8 cellular contexts compared by ENCODE assay signal in the genomic region with DNA sequence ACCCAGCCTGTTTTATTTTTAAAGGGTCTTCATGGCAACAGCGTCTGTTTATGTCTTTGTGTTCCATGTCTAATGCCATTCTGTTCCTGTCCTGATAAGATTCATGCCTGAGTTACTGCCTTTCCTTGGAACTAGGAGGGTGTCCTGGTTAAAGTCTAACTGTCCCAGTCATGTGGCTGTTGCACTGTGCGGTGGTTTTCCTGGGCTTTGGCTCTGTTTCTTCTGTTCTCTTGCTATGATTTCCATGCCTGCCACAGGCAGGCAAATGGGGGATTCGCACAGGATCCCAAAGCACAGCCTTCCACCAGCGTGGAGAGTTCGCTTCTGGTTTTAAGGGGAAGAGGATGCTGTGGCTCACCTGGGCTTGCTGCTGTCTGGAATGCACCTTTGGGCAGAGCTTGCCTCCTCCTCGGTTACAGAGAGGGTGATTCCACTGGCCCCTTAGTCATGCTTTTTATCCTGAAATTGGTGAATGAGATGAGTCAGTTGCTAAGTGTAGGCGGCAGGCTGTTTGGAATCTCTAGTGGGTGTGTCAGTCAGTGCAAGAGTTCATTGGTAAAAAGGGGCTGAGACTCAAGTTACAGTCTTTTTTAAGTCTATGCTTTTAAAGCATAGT.
DNase-seq lines count a peak whose midpoint lies in the region; ATAC-seq and TF ChIP-seq lines count a peak whose summit lies in the region.

No MANE protein-coding gene starts in this region.

- H3K4me1 ChIP-seq in PC-9 (replicated peaks; ENCODE audit: insufficient read depth) = peaks cover 20% of the 10 kb centered on the region
- peaks cover 52% of the 10 kb centered on the region for H3K4me1 ChIP-seq in mucosa of stomach (ENCODE audit: control insufficient read depth, insufficient read depth, low read length)

- H3K36me3 ChIP-seq in PC-9 (ENCODE audit: low read depth) = no peaks in the 10 kb centered on the region
- no peaks in the 10 kb centered on the region for H3K36me3 ChIP-seq in mucosa of stomach (ENCODE audit: control insufficient read depth, insufficient read depth, low read length)

- ATAC-seq in HG02884 (IDR thresholded peaks at IDR 0.05; ENCODE audit: unreplicated experiment) (no peak), HG02588 (IDR thresholded peaks at IDR 0.05; ENCODE audit: unreplicated experiment) (no peak)

- H3K9ac ChIP-seq in mucosa of stomach (ENCODE audit: low read length) = peak overlapping the region; percentile 17

- CTCF ChIA-PET in PC-9 (lab: Charles Lee) = interaction anchor here (0.6 to 1.4 kb wide), 3 partner anchors 10 to 62 kb away, joined by 3 to 10 read pairs (median 3); no protein-coding TSS in a partner anchor

- POLR2A ChIA-PET in PC-9 (lab: Charles Lee; ENCODE audit: unreplicated experiment) = interaction anchor here (0.6 to 1.2 kb wide), 5 partner anchors 14 to 429 kb away, joined by 3 to 24 read pairs (median 3); no protein-coding TSS in a partner anchor

- H3K79me2 ChIP-seq in PC-9 (ENCODE audit: low read depth) = peaks cover 36% of the 10 kb centered on the region

- H3K27me3 ChIP-seq in PC-9 (ENCODE audit: insufficient read depth, low read depth) (no peaks in the 10 kb centered on the region), mucosa of stomach (ENCODE audit: control insufficient read depth, insufficient read depth, low read length) (no peaks in the 10 kb centered on the region)

- no peak for TF ChIP-seq CTCF in PC-9 (conservative IDR thresholded peaks at IDR 0.05)

- H3K9me3 ChIP-seq in PC-9 (ENCODE audit: insufficient read depth, low read depth) = no peaks in the 10 kb centered on the region
- H3K9me3 ChIP-seq in mucosa of stomach (ENCODE audit: control insufficient read depth, low read length) = no peaks in the 10 kb centered on the region

- DNase-seq in H4 (ENCODE audit: low spot score) (peak; percentile 71), PC-9 (peak; percentile 77 to 94), epithelial cell of prostate (ENCODE audit: low read depth, low spot score) (peak; percentile 81), activated gamma-delta T cell (lab: John Stamatoyannopoulos, UW) (no peak)
- no peak for DNase-seq in central memory CD4-positive, alpha-beta T cell

- H3K4me3 ChIP-seq in PC-9 = peak overlapping the region; percentile 26; the same call in 1 of the 2 replicates
- H3K4me3 ChIP-seq in mucosa of stomach (ENCODE audit: low read length) = no peak overlapping the region

- H3K4me2 ChIP-seq in PC-9 = peak overlapping the region; percentile 62

- intact Hi-C loops in PC-9 (cut with micrococcal nuclease; ENCODE audit: unreplicated experiment) = loop anchor here (1.0 to 5.0 kb wide), 4 partner anchors 19 to 62 kb away; no protein-coding TSS in a partner anchor

- no peaks in the 10 kb centered on the region for H4K20me1 ChIP-seq in PC-9 (ENCODE audit: insufficient read depth)

- H2AFZ ChIP-seq in PC-9 = no peak overlapping the region

- H3K9me2 ChIP-seq in PC-9 (ENCODE audit: insufficient read depth) = no peaks in the 10 kb centered on the region

- TSS peak; percentile 95 for BruUV-seq in PC-9 (replicated peaks; lab: Mats Ljungman, UMichigan)

- peak overlapping the region; percentile 76 for H3K27ac ChIP-seq in PC-9
- peak overlapping the region; percentile 62 for H3K27ac ChIP-seq in epithelial cell of prostate

- H3F3A ChIP-seq in PC-9 (ENCODE audit: insufficient read depth, low read depth) = peaks cover 14% of the 10 kb centered on the region

Comparison
In these comparisons a context has a peak if more than half of its experiments do, and no peak if none do; other contexts are left out.
1. DNase-seq: peak in H4 (single experiment), PC-9 (2 of 2) and epithelial cell of prostate (single experiment); none in activated gamma-delta T cell (single experiment) and central memory CD4-positive, alpha-beta T cell (single experiment).